27 cellular contexts compared by ENCODE assay signal in the genomic region with DNA sequence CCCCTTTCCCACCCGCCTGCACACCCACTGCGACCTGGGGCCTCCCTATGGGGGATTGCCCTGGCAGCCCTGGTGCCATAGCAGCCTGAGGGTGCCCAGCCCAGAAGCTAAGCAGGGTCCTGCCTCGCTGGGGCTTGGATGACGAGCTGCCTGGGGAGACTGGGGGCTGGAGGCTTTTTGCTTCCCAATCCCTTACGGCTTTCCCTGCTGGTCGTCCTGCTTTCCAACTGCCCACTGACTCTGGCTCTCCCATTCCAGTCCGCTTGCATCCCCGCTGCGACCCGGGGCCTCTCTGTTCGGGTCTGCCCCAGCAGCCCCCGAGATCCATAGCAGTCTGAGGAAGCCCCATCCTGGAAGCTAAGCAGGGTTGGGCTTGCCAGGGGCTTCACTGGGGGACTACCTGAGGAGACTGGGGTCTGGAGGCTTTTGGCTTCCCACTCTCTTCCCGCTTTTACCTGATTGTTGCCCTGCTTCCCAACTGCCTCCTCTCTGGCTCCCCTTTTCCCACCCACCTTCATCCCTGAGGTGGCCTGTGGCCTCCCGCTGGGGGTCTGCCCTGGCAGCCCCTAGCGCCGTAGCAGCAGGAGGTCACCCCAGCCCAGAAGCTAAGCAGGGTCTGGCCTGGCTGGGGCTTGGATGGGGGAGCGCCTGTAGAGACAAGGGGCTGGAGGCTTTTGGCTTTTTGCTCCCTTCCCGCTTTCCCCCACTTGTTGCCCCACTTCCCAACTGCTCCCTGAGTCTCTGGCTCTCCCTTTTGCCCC.
"Had no signal": no experiment of that assay in that cellular context is flagged by ENCODE, and none has a peak within 500 bp of the region (broad histone marks: within the 10 kb centered on the region; RNA-seq: fewer than 3 reads in every experiment).

No MANE protein-coding gene starts in this region.

- H3K4me1 ChIP-seq: ascending aorta, body of pancreas, Peyer's patch had no signal

- H3K4me3 Mint-ChIP-seq: activated B cell treated with CpG ODN at 0.5 μM for 24 hours; activated CD4-positive, alpha-beta memory T cell treated with anti-CD3 and anti-CD28 coated beads for 36 hours; activated CD4-positive, alpha-beta T cell treated with anti-CD3 and anti-CD28 coated beads, Interleukin-2, amount 10 ng/mL, durations not matched to agents 24 days and 14 days; activated naive CD8-positive, alpha-beta T cell treated with anti-CD3 and anti-CD28 coated beads, Interleukin-2, amount 50 U/mL, for 24 hours; activated T-cell treated with anti-CD3 and anti-CD28 coated beads, Interleukin-2, amount 50 U/mL, for 4 hours; IgD-negative memory B cell; T-helper 1 cell treated with Interleukin-12 subunit alpha and Interleukin-12 subunit beta and Interleukin-4 antibody, amounts not matched to agents 30 μg/mL and 1 μg/mL, for 36 hours had no signal

- H3K9me3 ChIP-seq: ascending aorta had no signal

- H3K4me3 ChIP-seq: ascending aorta, body of pancreas, Peyer's patch had no signal

- H3K4me1 Mint-ChIP-seq: activated B cell treated with CpG ODN at 0.5 μM for 24 hours; activated CD4-positive, alpha-beta T cell treated with anti-CD3 and anti-CD28 coated beads, Interleukin-2, amount 10 ng/mL, durations not matched to agents 24 days and 14 days; activated naive CD8-positive, alpha-beta T cell treated with anti-CD3 and anti-CD28 coated beads, Interleukin-2, amount 50 U/mL, for 24 hours; IgD-negative memory B cell had no signal

- FAIRE-seq: bronchial epithelial cell had no signal

- H3K27ac Mint-ChIP-seq: activated B cell treated with CpG ODN at 0.5 μM for 24 hours; activated CD4-positive, alpha-beta memory T cell treated with anti-CD3 and anti-CD28 coated beads for 36 hours; activated CD4-positive, alpha-beta T cell treated with anti-CD3 and anti-CD28 coated beads, Interleukin-2, amount 10 ng/mL, durations not matched to agents 24 days and 14 days; activated naive CD4-positive, alpha-beta T cell treated with anti-CD3 and anti-CD28 coated beads, Interleukin-2, amount 50 U/mL, for 72 hours; activated naive CD8-positive, alpha-beta T cell treated with anti-CD3 and anti-CD28 coated beads, Interleukin-2, amount 50 U/mL, for 24 hours; IgD-negative memory B cell; T-helper 1 cell treated with Interleukin-12 subunit alpha and Interleukin-12 subunit beta and Interleukin-4 antibody, amounts not matched to agents 30 μg/mL and 1 μg/mL, for 36 hours had no signal

- DNase-seq: activated B cell treated with CpG ODN at 0.5 μM for 24 hours; activated CD4-positive, alpha-beta memory T cell treated with anti-CD3 and anti-CD28 coated beads for 36 hours; activated CD4-positive, alpha-beta T cell treated with anti-CD3 and anti-CD28 coated beads for 1 hour; activated CD4-positive, alpha-beta T cell treated with anti-CD3 and anti-CD28 coated beads, Interleukin-2, amount 10 ng/mL, durations not matched to agents 24 days and 14 days; activated CD8-positive, alpha-beta memory T cell treated with anti-CD3 and anti-CD28 coated beads for 24 hours; activated effector memory CD4-positive, alpha-beta T cell treated with anti-CD3 and anti-CD28 coated beads, Interleukin-2, amount 50 U/mL, for 16 hours; activated naive CD4-positive, alpha-beta T cell treated with Interleukin-2 at 50 U/mL for 16 hours; activated naive CD8-positive, alpha-beta T cell treated with anti-CD3 and anti-CD28 coated beads, Interleukin-2, amount 50 U/mL, for 24 hours; activated T-cell treated with anti-CD3 and anti-CD28 coated beads, Interleukin-2, amount 50 U/mL, for 4 hours; amniotic stem cell; KG1; NCI-H1048; NCI-H2029; NCI-H510A treated with DMSO at 0.1 percent for 48 hours; NCI-H69; NK-92 treated with Interleukin-12 subunit alpha and Interleukin-12 subunit beta, amount 100 ng/mL, for 24 hours; OCI-M1; Peyer's patch; SHP77 treated with DMSO at 0.1 percent for 48 hours; T-helper 9 cell had no signal

- H3K36me3 Mint-ChIP-seq: IgD-negative memory B cell had no signal

- H3K27ac ChIP-seq: ascending aorta, body of pancreas, Peyer's patch, RWPE1 had no signal

- H3K36me3 ChIP-seq: ascending aorta, Peyer's patch had no signal

- H3K27me3 ChIP-seq: ascending aorta, body of pancreas, Peyer's patch had no signal

- ATAC-seq: activated naive CD4-positive, alpha-beta T cell treated with anti-CD3 and anti-CD28 coated beads, Interleukin-2, amount 50 U/mL, for 72 hours; activated naive CD8-positive, alpha-beta T cell treated with anti-CD3 and anti-CD28 coated beads, Interleukin-2, amount 50 U/mL, for 24 hours; activated T-cell treated with anti-CD3 and anti-CD28 coated beads, Interleukin-2, amount 50 U/mL, for 4 hours; body of pancreas had no signal

- H3K27me3 Mint-ChIP-seq: activated B cell treated with CpG ODN at 0.5 μM for 24 hours; activated CD4-positive, alpha-beta memory T cell treated with anti-CD3 and anti-CD28 coated beads for 36 hours; activated CD4-positive, alpha-beta T cell treated with anti-CD3 and anti-CD28 coated beads, Interleukin-2, amount 10 ng/mL, durations not matched to agents 24 days and 14 days; activated naive CD8-positive, alpha-beta T cell treated with anti-CD3 and anti-CD28 coated beads, Interleukin-2, amount 50 U/mL, for 24 hours; IgD-negative memory B cell had no signal
